1 cellular context compared by ENCODE assay signal in genomic region chr9:110546411-110546871, GRCh38.
TF ChIP-seq lines count a peak whose summit lies in the region.

No MANE protein-coding gene starts in this region.

TF ChIP-seq in HepG2, 621 proteins besides CTCF, POLR2A, EP300 and RAD21 (continued from another document):
- TF ChIP-seq TFDP1 (CRISPR knock-in tag; IDR thresholded peaks at IDR 0.05; ENCODE audit: borderline replicate concordance) (no peak), ZBTB1 (CRISPR knock-in tag; IDR thresholded peaks at IDR 0.05; ENCODE audit: borderline replicate concordance) (no peak), ZNF557 (CRISPR knock-in tag; IDR thresholded peaks at IDR 0.05) (no peak), FOXO4 (CRISPR knock-in tag; conservative IDR thresholded peaks at IDR 0.05) (no peak), THAP9 (CRISPR knock-in tag; IDR thresholded peaks at IDR 0.05; ENCODE audit: borderline replicate concordance) (no peak), IRX3 (CRISPR knock-in tag; IDR thresholded peaks at IDR 0.05; ENCODE audit: borderline replicate concordance, low read depth) (no peak)
